1 cellular context compared by ENCODE assay signal in genomic region chr19:1632462-1633268, GRCh38.
TF ChIP-seq lines count a peak whose summit lies in the region.

No MANE protein-coding gene starts in this region.

TF ChIP-seq in H1, 55 proteins besides CTCF, POLR2A, EP300 and RAD21:
- TF ChIP-seq, protein P1, sequence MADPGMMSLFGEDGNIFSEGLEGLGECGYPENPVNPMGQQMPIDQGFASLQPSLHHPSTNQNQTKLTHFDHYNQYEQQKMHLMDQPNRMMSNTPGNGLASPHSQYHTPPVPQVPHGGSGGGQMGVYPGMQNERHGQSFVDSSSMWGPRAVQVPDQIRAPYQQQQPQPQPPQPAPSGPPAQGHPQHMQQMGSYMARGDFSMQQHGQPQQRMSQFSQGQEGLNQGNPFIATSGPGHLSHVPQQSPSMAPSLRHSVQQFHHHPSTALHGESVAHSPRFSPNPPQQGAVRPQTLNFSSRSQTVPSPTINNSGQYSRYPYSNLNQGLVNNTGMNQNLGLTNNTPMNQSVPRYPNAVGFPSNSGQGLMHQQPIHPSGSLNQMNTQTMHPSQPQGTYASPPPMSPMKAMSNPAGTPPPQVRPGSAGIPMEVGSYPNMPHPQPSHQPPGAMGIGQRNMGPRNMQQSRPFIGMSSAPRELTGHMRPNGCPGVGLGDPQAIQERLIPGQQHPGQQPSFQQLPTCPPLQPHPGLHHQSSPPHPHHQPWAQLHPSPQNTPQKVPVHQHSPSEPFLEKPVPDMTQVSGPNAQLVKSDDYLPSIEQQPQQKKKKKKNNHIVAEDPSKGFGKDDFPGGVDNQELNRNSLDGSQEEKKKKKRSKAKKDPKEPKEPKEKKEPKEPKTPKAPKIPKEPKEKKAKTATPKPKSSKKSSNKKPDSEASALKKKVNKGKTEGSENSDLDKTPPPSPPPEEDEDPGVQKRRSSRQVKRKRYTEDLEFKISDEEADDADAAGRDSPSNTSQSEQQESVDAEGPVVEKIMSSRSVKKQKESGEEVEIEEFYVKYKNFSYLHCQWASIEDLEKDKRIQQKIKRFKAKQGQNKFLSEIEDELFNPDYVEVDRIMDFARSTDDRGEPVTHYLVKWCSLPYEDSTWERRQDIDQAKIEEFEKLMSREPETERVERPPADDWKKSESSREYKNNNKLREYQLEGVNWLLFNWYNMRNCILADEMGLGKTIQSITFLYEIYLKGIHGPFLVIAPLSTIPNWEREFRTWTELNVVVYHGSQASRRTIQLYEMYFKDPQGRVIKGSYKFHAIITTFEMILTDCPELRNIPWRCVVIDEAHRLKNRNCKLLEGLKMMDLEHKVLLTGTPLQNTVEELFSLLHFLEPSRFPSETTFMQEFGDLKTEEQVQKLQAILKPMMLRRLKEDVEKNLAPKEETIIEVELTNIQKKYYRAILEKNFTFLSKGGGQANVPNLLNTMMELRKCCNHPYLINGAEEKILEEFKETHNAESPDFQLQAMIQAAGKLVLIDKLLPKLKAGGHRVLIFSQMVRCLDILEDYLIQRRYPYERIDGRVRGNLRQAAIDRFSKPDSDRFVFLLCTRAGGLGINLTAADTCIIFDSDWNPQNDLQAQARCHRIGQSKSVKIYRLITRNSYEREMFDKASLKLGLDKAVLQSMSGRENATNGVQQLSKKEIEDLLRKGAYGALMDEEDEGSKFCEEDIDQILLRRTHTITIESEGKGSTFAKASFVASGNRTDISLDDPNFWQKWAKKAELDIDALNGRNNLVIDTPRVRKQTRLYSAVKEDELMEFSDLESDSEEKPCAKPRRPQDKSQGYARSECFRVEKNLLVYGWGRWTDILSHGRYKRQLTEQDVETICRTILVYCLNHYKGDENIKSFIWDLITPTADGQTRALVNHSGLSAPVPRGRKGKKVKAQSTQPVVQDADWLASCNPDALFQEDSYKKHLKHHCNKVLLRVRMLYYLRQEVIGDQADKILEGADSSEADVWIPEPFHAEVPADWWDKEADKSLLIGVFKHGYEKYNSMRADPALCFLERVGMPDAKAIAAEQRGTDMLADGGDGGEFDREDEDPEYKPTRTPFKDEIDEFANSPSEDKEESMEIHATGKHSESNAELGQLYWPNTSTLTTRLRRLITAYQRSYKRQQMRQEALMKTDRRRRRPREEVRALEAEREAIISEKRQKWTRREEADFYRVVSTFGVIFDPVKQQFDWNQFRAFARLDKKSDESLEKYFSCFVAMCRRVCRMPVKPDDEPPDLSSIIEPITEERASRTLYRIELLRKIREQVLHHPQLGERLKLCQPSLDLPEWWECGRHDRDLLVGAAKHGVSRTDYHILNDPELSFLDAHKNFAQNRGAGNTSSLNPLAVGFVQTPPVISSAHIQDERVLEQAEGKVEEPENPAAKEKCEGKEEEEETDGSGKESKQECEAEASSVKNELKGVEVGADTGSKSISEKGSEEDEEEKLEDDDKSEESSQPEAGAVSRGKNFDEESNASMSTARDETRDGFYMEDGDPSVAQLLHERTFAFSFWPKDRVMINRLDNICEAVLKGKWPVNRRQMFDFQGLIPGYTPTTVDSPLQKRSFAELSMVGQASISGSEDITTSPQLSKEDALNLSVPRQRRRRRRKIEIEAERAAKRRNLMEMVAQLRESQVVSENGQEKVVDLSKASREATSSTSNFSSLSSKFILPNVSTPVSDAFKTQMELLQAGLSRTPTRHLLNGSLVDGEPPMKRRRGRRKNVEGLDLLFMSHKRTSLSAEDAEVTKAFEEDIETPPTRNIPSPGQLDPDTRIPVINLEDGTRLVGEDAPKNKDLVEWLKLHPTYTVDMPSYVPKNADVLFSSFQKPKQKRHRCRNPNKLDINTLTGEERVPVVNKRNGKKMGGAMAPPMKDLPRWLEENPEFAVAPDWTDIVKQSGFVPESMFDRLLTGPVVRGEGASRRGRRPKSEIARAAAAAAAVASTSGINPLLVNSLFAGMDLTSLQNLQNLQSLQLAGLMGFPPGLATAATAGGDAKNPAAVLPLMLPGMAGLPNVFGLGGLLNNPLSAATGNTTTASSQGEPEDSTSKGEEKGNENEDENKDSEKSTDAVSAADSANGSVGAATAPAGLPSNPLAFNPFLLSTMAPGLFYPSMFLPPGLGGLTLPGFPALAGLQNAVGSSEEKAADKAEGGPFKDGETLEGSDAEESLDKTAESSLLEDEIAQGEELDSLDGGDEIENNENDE (IDR thresholded peaks at IDR 0.05; ENCODE audit: insufficient replicate concordance, low read length) = no peak
- TF ChIP-seq, protein P2, sequence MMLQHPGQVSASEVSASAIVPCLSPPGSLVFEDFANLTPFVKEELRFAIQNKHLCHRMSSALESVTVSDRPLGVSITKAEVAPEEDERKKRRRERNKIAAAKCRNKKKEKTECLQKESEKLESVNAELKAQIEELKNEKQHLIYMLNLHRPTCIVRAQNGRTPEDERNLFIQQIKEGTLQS (IDR thresholded peaks at IDR 0.05; ENCODE audit: insufficient read depth, low read depth, low read length) = no peak
- TF ChIP-seq GABPA (IDR thresholded peaks at IDR 0.05; ENCODE audit: borderline replicate concordance, insufficient read depth, low read length) = no peak
- no peak for TF ChIP-seq BRCA1 (IDR thresholded peaks at IDR 0.05; ENCODE audit: low read depth, low read length)
- no peak for TF ChIP-seq JUND (IDR thresholded peaks at IDR 0.05; ENCODE audit: low read length)
- no peak for TF ChIP-seq KDM5A (IDR thresholded peaks at IDR 0.05; ENCODE audit: low read length)
- no peak for TF ChIP-seq RNF2 (IDR thresholded peaks at IDR 0.05; ENCODE audit: borderline replicate concordance, low read depth, low read length, missing control alignments, poor library complexity, severe bottlenecking)
- no peak for TF ChIP-seq SAP30 (IDR thresholded peaks at IDR 0.05; ENCODE audit: insufficient read depth, insufficient replicate concordance, low read length)
- no peak for TF ChIP-seq CTBP2 (IDR thresholded peaks at IDR 0.05; ENCODE audit: borderline replicate concordance, insufficient read depth, insufficient read length, low read length)
- no peak for TF ChIP-seq RFX5 (IDR thresholded peaks at IDR 0.05; ENCODE audit: borderline replicate concordance, low read depth, low read length)
- TF ChIP-seq SIX5 (IDR thresholded peaks at IDR 0.05; ENCODE audit: low read depth, low read length) = no peak
- no peak for TF ChIP-seq CREB1 (IDR thresholded peaks at IDR 0.05)
